ENCODE assay signal across 9 cellular contexts in the genomic region with DNA sequence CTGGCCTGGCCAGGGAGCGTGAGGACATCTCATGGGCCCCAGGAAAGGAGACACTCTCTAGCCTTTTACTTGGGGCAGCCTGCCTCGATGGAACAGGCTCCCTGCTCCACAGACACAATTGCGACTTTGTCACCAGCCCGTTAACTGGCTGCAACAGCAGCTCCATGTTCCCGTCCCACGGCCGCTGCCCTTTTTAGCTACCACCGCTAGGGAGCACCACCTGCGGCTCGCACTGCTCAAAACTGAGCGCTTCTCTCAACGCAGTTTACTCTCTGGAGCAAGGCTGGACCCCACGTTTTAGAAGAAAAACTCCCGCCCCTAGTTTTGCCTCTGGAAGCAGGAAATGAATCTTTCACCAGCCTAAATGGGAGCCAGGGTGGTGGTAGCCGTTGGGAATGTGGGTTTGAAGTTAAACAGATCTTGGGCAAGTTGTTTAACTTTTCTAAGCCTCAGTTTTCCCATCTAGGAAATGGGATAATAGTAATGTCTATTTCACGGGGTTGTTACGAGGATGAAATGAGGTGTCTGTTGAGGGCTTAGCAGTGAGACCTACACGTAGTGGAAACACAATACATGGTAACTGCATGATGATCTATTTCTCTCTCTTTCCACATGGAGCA. TPM values are rescaled to one million over a fixed set of nuclear protein-coding genes. Genes with fewer than 3 reads are reported as not detected.
DNase-seq lines count a peak whose midpoint lies in the region; ATAC-seq and TF ChIP-seq lines count a peak whose summit lies in the region.
"Had no signal": no experiment of that assay in that cellular context is flagged by ENCODE, and none has a peak within 500 bp of the region (broad histone marks: within the 10 kb centered on the region; RNA-seq: fewer than 3 reads in every experiment).

No MANE protein-coding gene starts in this region.

- H3K36me3 ChIP-seq in cardiac muscle cell (no peaks in the 10 kb centered on the region), right atrium auricular region (no peaks in the 10 kb centered on the region), thyroid gland (no peaks in the 10 kb centered on the region)

- no peak for ATAC-seq in HG03469 (IDR thresholded peaks at IDR 0.05; ENCODE audit: unreplicated experiment)

- no peaks in the 10 kb centered on the region for H3K9me3 ChIP-seq in cardiac muscle cell (ENCODE audit: low read depth)
- peaks cover 0 to 6% of the 10 kb centered on the region in 2 donors for H3K9me3 ChIP-seq in right atrium auricular region
- no peaks in the 10 kb centered on the region for H3K9me3 ChIP-seq in thyroid gland

- H3K4me1 ChIP-seq in cardiac muscle cell (ENCODE audit: low read depth) (no peaks in the 10 kb centered on the region), right atrium auricular region (peaks cover 0 to 15% of the 10 kb centered on the region in 2 donors), thyroid gland (no peaks in the 10 kb centered on the region)

- DNase-seq in cardiac muscle cell (ENCODE audit: low read depth in 1 of 2, low spot score in 1 of 2) (peak; percentile 30 to 60), right atrium auricular region (ENCODE audit: low spot score) (no peak), RWPE1 (ENCODE audit: low spot score) (no peak), head of caudate nucleus (peak in 32 of 42 donors; percentile 6 to 70 (median 26)), thyroid gland (peak; percentile 5 to 14), NCI-H1930 (lab: John Stamatoyannopoulos, UW) (no peak), cerebellar nuclear complex (lab: John Stamatoyannopoulos, UW) (no peak)
- DNase-seq: CD4-positive, alpha-beta memory T cell had no signal

- H3K27ac ChIP-seq in cardiac muscle cell (no peak overlapping the region), right atrium auricular region (no peak overlapping the region), RWPE1 (no peak overlapping the region), thyroid gland (no peak overlapping the region)

- H3K4me3 ChIP-seq in cardiac muscle cell = no peak overlapping the region
- no peak overlapping the region for H3K4me3 ChIP-seq in right atrium auricular region
- no peak overlapping the region for H3K4me3 ChIP-seq in thyroid gland (replicated peaks in 1 of 3)

- peaks cover 57% of the 10 kb centered on the region for H3K27me3 ChIP-seq in cardiac muscle cell
- no peaks in the 10 kb centered on the region for H3K27me3 ChIP-seq in right atrium auricular region
- no peaks in the 10 kb centered on the region for H3K27me3 ChIP-seq in thyroid gland

- CTCF ChIA-PET in RWPE1 (lab: Yijun Ruan, JAX) = no interaction called here

- intact Hi-C loops in head of caudate nucleus (cut with DNase I) (no loop called here), thyroid gland (cut with DNase I) (no loop called here)

- POLR2A ChIA-PET in RWPE1 (lab: Yijun Ruan, JAX; ENCODE audit: low non-redundant PET) = no interaction called here

- TF ChIP-seq CTCF in cardiac muscle cell (IDR thresholded peaks at IDR 0.05; ENCODE audit: low read depth, low read length) (peak; percentile 44), right atrium auricular region (IDR thresholded peaks at IDR 0.05) (peak in 1 of 2 donors; percentile 55), RWPE1 (conservative IDR thresholded peaks at IDR 0.05; ENCODE audit: low read depth) (peak; percentile 15; the same call in 1 of the 2 replicates), thyroid gland (IDR thresholded peaks at IDR 0.05) (peak in 1 of 6 experiments; percentile 35)

- 25 to 29% methylated on average over 16 to 18 of the region's 18 CpGs for WGBS in thyroid gland, 2 donors

- no peak for TF ChIP-seq POLR2A in thyroid gland (IDR thresholded peaks at IDR 0.05)

RNA-seq across cellular contexts. Expression of a gene that starts 3.5 kb away (rescaled TPM):
- total RNA-seq in cardiac muscle cell (not detected in 2 replicates), right atrium auricular region (under 1 TPM in 1 of 2 donors, not detected in 1; 0.98 TPM), thyroid gland (not detected)
- polyA plus RNA-seq in cardiac muscle cell = 0.42 TPM in 1 of 2 replicates, not detected in the other
- total RNA-seq: CD4-positive, alpha-beta memory T cell had no signal
- polyA plus RNA-seq: CD4-positive, alpha-beta memory T cell had no signal

Comparison
In these comparisons a context has a peak if more than half of its experiments do, and no peak if none do; other contexts are left out.
1. DNase-seq: peak in cardiac muscle cell (2 of 2), head of caudate nucleus (32 of 42) and thyroid gland (2 of 2); none in right atrium auricular region (single experiment), RWPE1 (single experiment), NCI-H1930 (0 of 2) and cerebellar nuclear complex (0 of 2).